23 cellular contexts compared by ENCODE assay signal in the genomic region with DNA sequence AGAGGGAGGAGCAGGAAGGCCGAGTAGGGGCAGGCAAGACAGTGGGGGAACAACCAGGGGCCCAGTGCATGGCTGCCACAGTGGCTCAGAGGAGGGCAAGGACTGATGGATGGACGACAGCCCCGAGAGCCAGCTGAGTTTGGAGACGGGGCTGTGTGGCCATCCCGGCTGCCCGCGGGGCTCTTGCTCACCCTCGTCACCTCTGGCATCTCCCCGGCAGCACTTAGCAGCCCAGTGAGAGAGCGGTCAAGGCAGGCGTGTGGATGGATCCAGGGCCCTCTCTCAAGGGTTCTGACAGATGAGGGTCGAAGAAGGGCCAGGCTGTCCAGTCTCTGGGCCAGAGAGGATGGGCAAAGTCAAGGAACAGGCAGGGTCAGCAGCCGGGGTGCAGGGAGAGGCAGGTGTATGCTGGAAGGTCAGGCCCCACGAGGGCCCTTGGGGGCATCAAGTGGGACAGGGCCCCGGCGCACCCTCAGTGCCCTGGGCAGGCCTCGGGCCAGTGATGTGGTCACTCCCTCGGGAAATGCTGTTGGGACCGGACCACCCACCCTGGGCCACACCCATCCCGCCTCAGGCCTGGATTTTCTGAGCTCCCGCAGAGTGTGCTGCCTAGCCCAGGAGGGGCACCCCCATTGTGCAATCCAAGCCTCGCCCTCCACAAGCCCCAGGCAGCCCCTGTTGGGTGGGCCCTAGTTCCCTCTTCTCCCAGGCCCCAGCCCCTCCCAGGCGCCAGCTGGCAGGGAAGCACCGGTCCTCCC. TPM values are rescaled to one million over a fixed set of nuclear protein-coding genes. Genes with fewer than 3 reads are reported as not detected.
DNase-seq lines count a peak whose midpoint lies in the region; ATAC-seq and TF ChIP-seq lines count a peak whose summit lies in the region.
"Had no signal": no experiment of that assay in that cellular context is flagged by ENCODE, and none has a peak within 500 bp of the region (broad histone marks: within the 10 kb centered on the region; RNA-seq: fewer than 3 reads in every experiment).

No MANE protein-coding gene starts in this region.

- H4K20me1 ChIP-seq in BLaER1 = no peaks in the 10 kb centered on the region
- H4K20me1 ChIP-seq: BLaER1 treated with 17β-estradiol and CSF1 and Interleukin-3, amounts not matched to agents 10 nM and 100 nM had no signal

- H3K4me3 ChIP-seq in BLaER1 = no peak overlapping the region
- H3K4me3 ChIP-seq in HEK293 (ENCODE audit: low read depth, low read length) = no peak overlapping the region
- H3K4me3 ChIP-seq in neuronal stem cell (ENCODE audit: low read length in 2 of 2) = no peak overlapping the region
- H3K4me3 ChIP-seq in adrenal gland = no peak overlapping the region
- H3K4me3 ChIP-seq: BLaER1 treated with 17β-estradiol and CSF1 and Interleukin-3, amounts not matched to agents 10 nM and 100 nM; SJSA1 had no signal

- TF ChIP-seq POLR2A in adrenal gland (IDR thresholded peaks at IDR 0.05) = no peak

- peak; percentile 1 for DNase-seq in activated CD4-positive, alpha-beta T cell treated with anti-CD3 and anti-CD28 coated beads for 36 hours
- DNase-seq in activated CD4-positive, alpha-beta T cell treated with anti-CD3 and anti-CD28 coated beads, Interleukin-2, amount 50 U/mL, for 48 hours = no peak
- DNase-seq in neuronal stem cell (ENCODE audit: low spot score) = no peak
- no peak for DNase-seq in adrenal gland
- DNase-seq in NCI-H446 treated with DMSO at 0.1 percent for 48 hours (lab: John Stamatoyannopoulos, UW) = no peak
- no peak for DNase-seq in cortex of kidney (lab: John Stamatoyannopoulos, UW)
- DNase-seq: COR-L47, MM.1S, NCI-H2029 treated with DMSO at 0.1 percent for 48 hours, NCI-H2227 treated with DMSO at 0.1 percent for 48 hours, NCI-H510A, NCI-H69, Right ventricle myocardium superior, RPMI8226 had no signal

- POLR2A ChIA-PET in activated CD4-positive, alpha-beta T cell treated with anti-CD3 and anti-CD28 coated beads for 36 hours (lab: Charles Lee) = no interaction called here
- POLR2A ChIA-PET in HEK293 (lab: Yijun Ruan, JAX) = no interaction called here

- H3K23ac ChIP-seq in neuronal stem cell (ENCODE audit: low read depth, low read length, poor library complexity) = peak overlapping the region; percentile 31

- no CpG with 5 or more reads among the region's 24 CpGs for WGBS in neuronal stem cell (ENCODE audit: extremely low coverage in 2 of 2, insufficient read length in 2 of 2, insufficient replicate concordance in 1 of 2), 2 donors
- WGBS in adrenal gland, 4 donors = 74 to 87% (median 82%) methylated on average over 7 to 24 of the region's 24 CpGs

- peaks cover 2% of the 10 kb centered on the region for H3K79me1 ChIP-seq in neuronal stem cell (ENCODE audit: low read depth, low read length)

- no peaks in the 10 kb centered on the region for H3K4me1 Mint-ChIP-seq in activated CD4-positive, alpha-beta T cell treated with anti-CD3 and anti-CD28 coated beads for 36 hours
- H3K4me1 Mint-ChIP-seq: IgD-negative memory B cell had no signal

- H3K36me3 ChIP-seq in BLaER1 = no peaks in the 10 kb centered on the region
- H3K36me3 ChIP-seq in HEK293 (ENCODE audit: control insufficient read depth in 2 of 2, insufficient read depth in 1 of 2, low read length in 2 of 2) = no peaks in the 10 kb centered on the region
- no peaks in the 10 kb centered on the region for H3K36me3 ChIP-seq in neuronal stem cell (replicated peaks in 1 of 2; ENCODE audit: control insufficient read depth in 2 of 2, insufficient read depth in 2 of 2, low read length in 2 of 2)
- H3K36me3 ChIP-seq in adrenal gland (replicated peaks in 1 of 2) = no peaks in the 10 kb centered on the region
- H3K36me3 ChIP-seq: BLaER1 treated with 17β-estradiol and CSF1 and Interleukin-3, amounts not matched to agents 10 nM and 100 nM; SJSA1 had no signal

- peaks cover 23% of the 10 kb centered on the region; the same call in 1 of the 2 replicates for H3K4me1 ChIP-seq in BLaER1
- H3K4me1 ChIP-seq in HEK293 (ENCODE audit: control insufficient read depth, insufficient read depth, low read length) = no peaks in the 10 kb centered on the region
- H3K4me1 ChIP-seq in neuronal stem cell (ENCODE audit: control insufficient read depth in 2 of 2, insufficient read depth in 1 of 2, low read depth in 1 of 2, low read length in 2 of 2) = no peaks in the 10 kb centered on the region
- H3K4me1 ChIP-seq in adrenal gland (replicated peaks in 1 of 2) = no peaks in the 10 kb centered on the region
- H3K4me1 ChIP-seq: SJSA1 had no signal

- TF ChIP-seq CTCF in HEK293 (tag by site-specific recombination; IDR thresholded peaks at IDR 0.05) (no peak), adrenal gland (IDR thresholded peaks at IDR 0.05) (no peak)

- intact Hi-C loops in activated CD4-positive, alpha-beta T cell treated with anti-CD3 and anti-CD28 coated beads for 36 hours (cut with DNase I, micrococcal nuclease) = no loop called here
- intact Hi-C loops in adrenal gland (cut with DNase I) = no loop called here

- H3K27ac Mint-ChIP-seq in activated CD4-positive, alpha-beta T cell treated with anti-CD3 and anti-CD28 coated beads for 36 hours = no peak overlapping the region
- H3K27ac Mint-ChIP-seq: CD4-positive, alpha-beta T cell; IgD-negative memory B cell had no signal

- H4K8ac ChIP-seq in neuronal stem cell (ENCODE audit: low read depth, low read length) = no peak overlapping the region

- no peak overlapping the region for H3K27ac ChIP-seq in BLaER1
- H3K27ac ChIP-seq in HEK293 (ENCODE audit: extremely low read depth, low read depth, low read length) = no peak overlapping the region
- no peak overlapping the region for H3K27ac ChIP-seq in neuronal stem cell (replicated peaks; ENCODE audit: low read length)
- H3K27ac ChIP-seq in adrenal gland = no peak overlapping the region
- H3K27ac ChIP-seq: HL-60, KMS-11, SJSA1 had no signal

- no peak overlapping the region for H2BK15ac ChIP-seq in neuronal stem cell (ENCODE audit: low read length)

- H3K4ac ChIP-seq in neuronal stem cell (ENCODE audit: low read length) = no peak overlapping the region

- H2AFZ ChIP-seq in neuronal stem cell (ENCODE audit: low read length) = no peak overlapping the region

- H4K91ac ChIP-seq in neuronal stem cell (ENCODE audit: low read depth, low read length, poor library complexity) = no peak overlapping the region

- H3K4me2 ChIP-seq in BLaER1 = 0 out of 2 replicates have a peak overlapping the region, but pooled peaks have one; percentile 14
- no peak overlapping the region for H3K4me2 ChIP-seq in neuronal stem cell (ENCODE audit: insufficient read depth, low read length, poor library complexity, severe bottlenecking)
- H3K4me2 ChIP-seq: KMS-11 had no signal

- CTCF ChIA-PET in activated CD4-positive, alpha-beta T cell treated with anti-CD3 and anti-CD28 coated beads for 36 hours (lab: Charles Lee) = interaction anchor here (0.6 kb wide), 1 partner anchor 16 kb away, joined by 3 read pairs; no protein-coding TSS in a partner anchor
- CTCF ChIA-PET in HEK293 (lab: Yijun Ruan, JAX) = no interaction called here

- H2AK5ac ChIP-seq in neuronal stem cell (ENCODE audit: low read depth, low read length) = no peak overlapping the region

- H2BK5ac ChIP-seq in neuronal stem cell (ENCODE audit: low read length) = no peak overlapping the region

- H2BK12ac ChIP-seq in neuronal stem cell (ENCODE audit: low read length) = no peak overlapping the region

- H3K36me3 Mint-ChIP-seq in activated CD4-positive, alpha-beta T cell treated with anti-CD3 and anti-CD28 coated beads for 36 hours (ENCODE audit: low read depth) = no peaks in the 10 kb centered on the region
- H3K36me3 Mint-ChIP-seq: IgD-negative memory B cell had no signal

- no peak overlapping the region for H2BK120ac ChIP-seq in neuronal stem cell (ENCODE audit: low read depth, low read length)

- no peak overlapping the region for H3K18ac ChIP-seq in neuronal stem cell (ENCODE audit: low read length)

- H3K9ac ChIP-seq in BLaER1 (no peak overlapping the region), neuronal stem cell (ENCODE audit: low read depth, low read length, poor library complexity) (no peak overlapping the region)
- H3K9ac ChIP-seq: KMS-11 had no signal

- H3K9me3 Mint-ChIP-seq in activated CD4-positive, alpha-beta T cell treated with anti-CD3 and anti-CD28 coated beads for 36 hours (ENCODE audit: low read depth) = no peaks in the 10 kb centered on the region
- H3K9me3 Mint-ChIP-seq: CD4-positive, alpha-beta T cell; IgD-negative memory B cell had no signal

- H3K27me3 ChIP-seq in BLaER1 (no peaks in the 10 kb centered on the region), neuronal stem cell (ENCODE audit: control insufficient read depth in 3 of 3, insufficient read depth in 3 of 3, low read depth in 1 of 3, low read length in 3 of 3) (peaks cover 0 to 20% (median 0%) of the 10 kb centered on the region in 3 experiments), adrenal gland (no peaks in the 10 kb centered on the region)
- H3K27me3 ChIP-seq: BLaER1 treated with 17β-estradiol and CSF1 and Interleukin-3, amounts not matched to agents 10 nM and 100 nM; SJSA1 had no signal

- H3K9me3 ChIP-seq in BLaER1 = no peaks in the 10 kb centered on the region
- H3K9me3 ChIP-seq in HEK293 (ENCODE audit: control insufficient read depth, insufficient read depth, low read depth, low read length) = no peaks in the 10 kb centered on the region
- peaks cover 0 to 15% of the 10 kb centered on the region in 2 donors for H3K9me3 ChIP-seq in neuronal stem cell (replicated peaks in 1 of 2; ENCODE audit: control insufficient read depth in 2 of 2, insufficient read depth in 1 of 2, low read depth in 1 of 2, low read length in 2 of 2)
- H3K9me3 ChIP-seq in adrenal gland (replicated peaks in 1 of 3) = no peaks in the 10 kb centered on the region
- H3K9me3 ChIP-seq: BLaER1 treated with 17β-estradiol and CSF1 and Interleukin-3, amounts not matched to agents 10 nM and 100 nM; SJSA1 had no signal

- H3K14ac ChIP-seq in neuronal stem cell (ENCODE audit: low read length) = no peak overlapping the region

- H3K27me3 Mint-ChIP-seq in activated CD4-positive, alpha-beta T cell treated with anti-CD3 and anti-CD28 coated beads for 36 hours = no peaks in the 10 kb centered on the region
- H3K27me3 Mint-ChIP-seq: CD4-positive, alpha-beta T cell; IgD-negative memory B cell had no signal

- no peak for ATAC-seq in activated CD4-positive, alpha-beta T cell treated with anti-CD3 and anti-CD28 coated beads for 36 hours
- ATAC-seq: HCT116 had no signal

- no peak overlapping the region for H3K4me3 Mint-ChIP-seq in activated CD4-positive, alpha-beta T cell treated with anti-CD3 and anti-CD28 coated beads for 36 hours
- H3K4me3 Mint-ChIP-seq: CD4-positive, alpha-beta T cell; IgD-negative memory B cell had no signal

RNA-seq across cellular contexts. Expression of a gene that starts 56.4 kb away (rescaled TPM):
- 100 to 1,000 TPM; 362 to 416 TPM for total RNA-seq in activated CD4-positive, alpha-beta T cell treated with anti-CD3 and anti-CD28 coated beads for 36 hours
- polyA plus RNA-seq in neuronal stem cell (2013, experiment 1 of 2) = 413 TPM
- 408 TPM for polyA plus RNA-seq in neuronal stem cell (2013, experiment 2 of 2)
- 100 to 1,000 TPM; 145 to 294 (median 193) TPM for total RNA-seq in adrenal gland
- polyA plus RNA-seq in adrenal gland = 100 to 1,000 TPM; 195 to 290 (median 290) TPM
